In genomic region chr7:7665031-7665430, GRCh38 we compare ENCODE assay signal across 28 cellular contexts.
"Had no signal": no experiment of that assay in that cellular context is flagged by ENCODE, and none has a peak within 500 bp of the region (broad histone marks: within the 10 kb centered on the region; RNA-seq: fewer than 3 reads in every experiment).

No MANE protein-coding gene starts in this region.

- H3K4me3 ChIP-seq: adrenal gland, body of pancreas, colonic mucosa, esophagus squamous epithelium, gastroesophageal sphincter, heart right ventricle had no signal

- H3K27me3 ChIP-seq: adrenal gland, body of pancreas, colonic mucosa, esophagus squamous epithelium, gastroesophageal sphincter, heart right ventricle had no signal

- H3K9me3 ChIP-seq: adrenal gland, body of pancreas, colonic mucosa, esophagus squamous epithelium, gastroesophageal sphincter had no signal

- H3K4me1 ChIP-seq: colonic mucosa had no signal

- DNase-seq: activated B cell treated with CpG ODN at 0.5 μM for 24 hours; activated CD4-positive, alpha-beta memory T cell treated with anti-CD3 and anti-CD28 coated beads for 36 hours; activated CD4-positive, alpha-beta T cell treated with anti-CD3 and anti-CD28 coated beads for 36 hours; activated CD4-positive, CD25-positive, alpha-beta regulatory T cell treated with anti-CD3 and anti-CD28 coated beads, Interleukin-2, amount 50 U/mL, for 72 hours; activated CD8-positive, alpha-beta memory T cell treated with anti-CD3 and anti-CD28 coated beads, Interleukin-2, amount 10 ng/mL, durations not matched to agents 7 days and 5 days; activated CD8-positive, alpha-beta memory T cell treated with anti-CD3 and anti-CD28 coated beads, Interleukin-2, amount 50 U/mL, for 4 hours; activated CD8-positive, alpha-beta T cell treated with anti-CD3 and anti-CD28 coated beads, Interleukin-2, amount 10 ng/mL, durations not matched to agents 7 days and 5 days; activated effector memory CD4-positive, alpha-beta T cell treated with anti-CD3 and anti-CD28 coated beads, Interleukin-2, amount 50 U/mL, for 16 hours; activated naive CD4-positive, alpha-beta T cell treated with anti-CD3 and anti-CD28 coated beads for 36 hours; activated naive CD8-positive, alpha-beta T cell treated with anti-CD3 and anti-CD28 coated beads for 36 hours; activated naive CD8-positive, alpha-beta T cell treated with anti-CD3 and anti-CD28 coated beads, Interleukin-2, amount 50 U/mL, for 24 hours; activated T-cell treated with anti-CD3 and anti-CD28 coated beads, Interleukin-2, amount 50 U/mL, for 1 hour; activated T-cell treated with anti-CD3 and anti-CD28 coated beads, Interleukin-2, amount 50 U/mL, for 48 hours; adrenal gland; amygdala; aorta; body of pancreas; caudate nucleus; colonic mucosa; effector CD8-positive, alpha-beta T cell; esophagus squamous epithelium; foreskin melanocyte; heart right ventricle; T-helper 17 cell; T1000; WERI-Rb-1 had no signal

- H3K27ac ChIP-seq: adrenal gland, colonic mucosa, epithelial cell of prostate, esophagus squamous epithelium, gastroesophageal sphincter, heart right ventricle had no signal

- H3K36me3 ChIP-seq: adrenal gland, colonic mucosa, esophagus squamous epithelium, gastroesophageal sphincter, heart right ventricle, WERI-Rb-1 had no signal

- ATAC-seq: activated CD4-positive, alpha-beta T cell treated with anti-CD3 and anti-CD28 coated beads for 36 hours; activated CD8-positive, alpha-beta memory T cell treated with anti-CD3 and anti-CD28 coated beads, Interleukin-2, amount 10 ng/mL, durations not matched to agents 7 days and 5 days; activated CD8-positive, alpha-beta T cell treated with anti-CD3 and anti-CD28 coated beads, Interleukin-2, amount 10 ng/mL, durations not matched to agents 7 days and 5 days; activated naive CD8-positive, alpha-beta T cell treated with anti-CD3 and anti-CD28 coated beads, Interleukin-2, amount 50 U/mL, for 24 hours; body of pancreas; gastroesophageal sphincter; heart right ventricle; T-helper 17 cell had no signal
